ENCODE assay signal across 8 cellular contexts in genomic region chr17:36629252-36629847, GRCh38. TPM values are rescaled to one million over a fixed set of nuclear protein-coding genes. Genes with fewer than 3 reads are reported as not detected.
DNase-seq lines count a peak whose midpoint lies in the region; ATAC-seq and TF ChIP-seq lines count a peak whose summit lies in the region.

No MANE protein-coding gene starts in this region.

- H2BK120ac ChIP-seq in mesendoderm (ENCODE audit: low read depth, low read length): no peak overlapping the region

- H3K18ac ChIP-seq in mesendoderm (ENCODE audit: low read length): no peak overlapping the region

- H3K27ac ChIP-seq in mesendoderm (ENCODE audit: low read depth, low read length): no peak overlapping the region

- POLR2A ChIA-PET in activated CD4-positive, alpha-beta memory T cell treated with anti-CD3 and anti-CD28 coated beads for 36 hours (lab: Charles Lee): no interaction called here

- peaks cover 7% of the 10 kb centered on the region for H3K4me1 ChIP-seq in mesendoderm (ENCODE audit: control insufficient read depth, low read depth, low read length)

- ATAC-seq in HG03139 (IDR thresholded peaks at IDR 0.05; ENCODE audit: unreplicated experiment): peak; percentile 54
- no peak for ATAC-seq in HG03442 (IDR thresholded peaks at IDR 0.05; ENCODE audit: unreplicated experiment)

- intact Hi-C loops in CD14-positive monocyte (cut with micrococcal nuclease): loop anchor here (1.0 to 10.0 kb wide), 4 partner anchors 418 to 745 kb away; partner anchors contain the start of gene C17orf78 (in 2 of the 2)
- intact Hi-C loops in activated CD4-positive, alpha-beta memory T cell treated with anti-CD3 and anti-CD28 coated beads for 36 hours (cut with micrococcal nuclease): loop anchor here (1.0 to 10.0 kb wide), 4 partner anchors 78 to 745 kb away; partner anchors contain the start of gene C17orf78

- no peak overlapping the region for H2BK15ac ChIP-seq in mesendoderm (replicated peaks; ENCODE audit: low read depth)

- peaks cover 5 to 8% (median 6%) of the 10 kb centered on the region in 3 donors for H3K27me3 Mint-ChIP-seq in CD14-positive monocyte (ENCODE audit: low read depth in 3 of 3)
- H3K27me3 Mint-ChIP-seq in activated CD4-positive, alpha-beta memory T cell treated with anti-CD3 and anti-CD28 coated beads for 36 hours: peaks cover 6% of the 10 kb centered on the region

- peak; percentile 99 for TF ChIP-seq CTCF in CD14-positive monocyte (IDR thresholded peaks at IDR 0.05)

- H3K27me3 ChIP-seq in mesendoderm (ENCODE audit: insufficient read depth, low read length, poor library complexity): no peaks in the 10 kb centered on the region

- H3K4me1 Mint-ChIP-seq in CD14-positive monocyte: peaks cover 5% of the 10 kb centered on the region
- no peaks in the 10 kb centered on the region for H3K4me1 Mint-ChIP-seq in activated CD4-positive, alpha-beta memory T cell treated with anti-CD3 and anti-CD28 coated beads for 36 hours (ENCODE audit: low read depth)

- WGBS in mesendoderm (ENCODE audit: extremely low coverage, insufficient coverage, low lambda C conversion rate): no CpG with 5 or more reads among the region's 14 CpGs

- no peaks in the 10 kb centered on the region for H3K79me2 ChIP-seq in mesendoderm (ENCODE audit: control insufficient read depth, insufficient read depth, low read length)

- H3K36me3 Mint-ChIP-seq in CD14-positive monocyte: no peaks in the 10 kb centered on the region
- H3K36me3 Mint-ChIP-seq in activated CD4-positive, alpha-beta memory T cell treated with anti-CD3 and anti-CD28 coated beads for 36 hours: no peaks in the 10 kb centered on the region

- H3K9ac ChIP-seq in mesendoderm (ENCODE audit: low read length): no peak overlapping the region

- H3K79me1 ChIP-seq in mesendoderm (ENCODE audit: low read length): no peaks in the 10 kb centered on the region

- no peak overlapping the region for H3K23ac ChIP-seq in mesendoderm (ENCODE audit: low read length)

- H3K4me3 ChIP-seq in mesendoderm (ENCODE audit: low read length): no peak overlapping the region

- H3K9me3 Mint-ChIP-seq in CD14-positive monocyte: peaks cover 0 to 6% (median 0%) of the 10 kb centered on the region in 7 donors
- no peaks in the 10 kb centered on the region for H3K9me3 Mint-ChIP-seq in activated CD4-positive, alpha-beta memory T cell treated with anti-CD3 and anti-CD28 coated beads for 36 hours

- H3K4me3 Mint-ChIP-seq in CD14-positive monocyte: no peak overlapping the region
- H3K4me3 Mint-ChIP-seq in activated CD4-positive, alpha-beta memory T cell treated with anti-CD3 and anti-CD28 coated beads for 36 hours: no peak overlapping the region

- H3K36me3 ChIP-seq in mesendoderm (ENCODE audit: control insufficient read depth, insufficient read depth, low read length): no peaks in the 10 kb centered on the region

- no peak overlapping the region for H3K4me2 ChIP-seq in mesendoderm (ENCODE audit: low read length)

- DNase-seq in CD14-positive monocyte (ENCODE audit: low spot score) (peak; percentile 66), NCI-H82 (lab: John Stamatoyannopoulos, UW) (peak; percentile 82), mesendoderm (peak; percentile 75)
- peak; percentile 86 for DNase-seq in activated CD4-positive, alpha-beta memory T cell treated with anti-CD3 and anti-CD28 coated beads for 36 hours
- peak; percentile 61 for DNase-seq in effector CD8-positive, alpha-beta T cell (lab: John Stamatoyannopoulos, UW)
- peak; percentile 38 to 41 for DNase-seq in stimulated activated CD8-positive, alpha-beta memory T cell treated with anti-CD3 and anti-CD28 coated beads, Interleukin-15, amount 100 ng/mL, for 4 hours (ENCODE audit: low read depth in 2 of 2)

- no peak overlapping the region for H2AK5ac ChIP-seq in mesendoderm (ENCODE audit: low read length)

- H3K56ac ChIP-seq in mesendoderm (ENCODE audit: low read length): no peak overlapping the region

- H3K4ac ChIP-seq in mesendoderm (ENCODE audit: low read depth, low read length): no peak overlapping the region

- no peak overlapping the region for H4K5ac ChIP-seq in mesendoderm (ENCODE audit: low read length)

- CTCF ChIA-PET in activated CD4-positive, alpha-beta memory T cell treated with anti-CD3 and anti-CD28 coated beads for 36 hours (lab: Charles Lee): interaction anchor here (0.6 to 6.6 kb wide), 14 partner anchors 14 to 744 kb away, joined by 3 to 67 read pairs (median 4); partner anchors contain the start of gene MRM1

- no peak overlapping the region for H3K27ac Mint-ChIP-seq in CD14-positive monocyte
- no peak overlapping the region for H3K27ac Mint-ChIP-seq in activated CD4-positive, alpha-beta memory T cell treated with anti-CD3 and anti-CD28 coated beads for 36 hours

- H4K8ac ChIP-seq in mesendoderm (ENCODE audit: low read depth, low read length): no peak overlapping the region

- no peak overlapping the region for H2BK5ac ChIP-seq in mesendoderm (ENCODE audit: low read length)

RNA-seq across cellular contexts. Expression of gene MRM1, which starts 28.0 kb away (rescaled TPM):
- 1 to 10 TPM in 1 of 2 donors, under 1 TPM in 1; 0.82 to 1.5 TPM for polyA plus RNA-seq in CD14-positive monocyte
- 10 to 100 TPM; 13.5 to 14.6 TPM for total RNA-seq in activated CD4-positive, alpha-beta memory T cell treated with anti-CD3 and anti-CD28 coated beads for 36 hours
- 4.0 TPM for polyA plus RNA-seq in mesendoderm (2013, experiment 1 of 2)
- 4.0 TPM for polyA plus RNA-seq in mesendoderm (2013, experiment 2 of 2)

RNA-seq across cellular contexts. Expression of gene DHRS11, which starts 37.7 kb away (rescaled TPM):
- polyA plus RNA-seq in CD14-positive monocyte: 1 to 10 TPM; 1.2 to 2.7 TPM
- 10 to 100 TPM; 10.2 to 10.5 TPM for total RNA-seq in activated CD4-positive, alpha-beta memory T cell treated with anti-CD3 and anti-CD28 coated beads for 36 hours
- polyA plus RNA-seq in mesendoderm (2013, experiment 1 of 2): 15.6 TPM
- polyA plus RNA-seq in mesendoderm (2013, experiment 2 of 2): 14.9 TPM
